ENCODE assay signal across 8 cellular contexts in the genomic region with DNA sequence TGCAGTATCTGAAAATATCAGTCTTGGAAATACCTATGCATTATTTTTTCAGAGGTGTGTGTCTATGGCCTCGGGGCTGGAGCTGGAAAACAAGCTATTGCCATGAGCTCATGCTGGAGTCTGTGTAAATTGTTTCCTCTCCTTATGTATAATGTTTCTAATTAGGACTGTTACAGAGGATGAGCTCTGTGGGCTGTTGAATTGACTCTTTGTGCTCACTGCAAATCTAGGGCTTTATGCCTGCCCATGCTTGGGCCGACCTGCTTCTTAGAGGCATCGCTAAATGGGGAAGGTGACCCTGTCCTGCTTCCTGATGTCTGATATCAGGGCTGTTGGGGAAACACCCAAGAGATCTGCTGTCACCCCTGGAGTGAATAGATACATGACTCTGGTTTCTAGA.
"Had no signal": no experiment of that assay in that cellular context is flagged by ENCODE, and none has a peak within 500 bp of the region (broad histone marks: within the 10 kb centered on the region; RNA-seq: fewer than 3 reads in every experiment).

No MANE protein-coding gene starts in this region.

- H3K4me3 ChIP-seq: heart right ventricle, left lung had no signal

- H3K27me3 ChIP-seq: brain microvascular endothelial cell, heart right ventricle, left lung had no signal

- H3K9me3 ChIP-seq: left lung had no signal

- ATAC-seq: heart right ventricle; left lung; stimulated activated naive CD8-positive, alpha-beta T cell treated with anti-CD3 and anti-CD28 coated beads, Interleukin-15, Interleukin-2, amounts not matched to agents 100 U/mL and 50 U/mL, for 24 hours; T-helper 17 cell had no signal

- DNase-seq: activated T-cell treated with anti-CD3 and anti-CD28 coated beads, Interleukin-2, amount 50 U/mL, for 1 hour; brain microvascular endothelial cell; heart right ventricle; left lung; stimulated activated CD4-positive, alpha-beta T cell treated with anti-CD3 and anti-CD28 coated beads, Interleukin-4, amount 100 ng/mL, for 1 hour; stimulated activated CD8-positive, alpha-beta memory T cell treated with anti-CD3 and anti-CD28 coated beads, Interleukin-4, amount 100 ng/mL, for 48 hours; stimulated activated naive CD8-positive, alpha-beta T cell treated with anti-CD3 and anti-CD28 coated beads, Interleukin-15, Interleukin-2, amounts not matched to agents 100 U/mL and 50 U/mL, for 24 hours; T-helper 17 cell had no signal

- H3K36me3 ChIP-seq: brain microvascular endothelial cell, heart right ventricle, left lung had no signal

- H3K4me1 ChIP-seq: left lung had no signal

- H3K27ac ChIP-seq: brain microvascular endothelial cell, heart right ventricle, left lung had no signal
